Comparison of ENCODE assay signal across 1 cellular context in genomic region chr7:157386979-157387800, GRCh38.
A peak's percentile ranks its signal among the peaks of the same experiment; 100 is the strongest.
TF ChIP-seq lines count a peak whose summit lies in the region.

No MANE protein-coding gene starts in this region.

TF ChIP-seq in K562, 482 proteins besides CTCF, POLR2A, EP300 and RAD21 (continued from another document and continues in another):
- TF ChIP-seq, protein P1, sequence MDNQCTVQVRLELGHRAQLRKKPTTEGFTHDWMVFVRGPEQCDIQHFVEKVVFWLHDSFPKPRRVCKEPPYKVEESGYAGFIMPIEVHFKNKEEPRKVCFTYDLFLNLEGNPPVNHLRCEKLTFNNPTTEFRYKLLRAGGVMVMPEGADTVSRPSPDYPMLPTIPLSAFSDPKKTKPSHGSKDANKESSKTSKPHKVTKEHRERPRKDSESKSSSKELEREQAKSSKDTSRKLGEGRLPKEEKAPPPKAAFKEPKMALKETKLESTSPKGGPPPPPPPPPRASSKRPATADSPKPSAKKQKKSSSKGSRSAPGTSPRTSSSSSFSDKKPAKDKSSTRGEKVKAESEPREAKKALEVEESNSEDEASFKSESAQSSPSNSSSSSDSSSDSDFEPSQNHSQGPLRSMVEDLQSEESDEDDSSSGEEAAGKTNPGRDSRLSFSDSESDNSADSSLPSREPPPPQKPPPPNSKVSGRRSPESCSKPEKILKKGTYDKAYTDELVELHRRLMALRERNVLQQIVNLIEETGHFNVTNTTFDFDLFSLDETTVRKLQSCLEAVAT (IDR thresholded peaks at IDR 0.05), result peak in 1 of 2 experiments; percentile 82; a peak in 2 of 4 replicates
- no peak for TF ChIP-seq ZNF408 (CRISPR knock-in tag; IDR thresholded peaks at IDR 0.05; ENCODE audit: low read depth)
- TF ChIP-seq TEAD1 (CRISPR knock-in tag; IDR thresholded peaks at IDR 0.05), result peak; percentile 81 to 97
- no peak for TF ChIP-seq SMARCE1 (IDR thresholded peaks at IDR 0.05)
- TF ChIP-seq, protein P2, sequence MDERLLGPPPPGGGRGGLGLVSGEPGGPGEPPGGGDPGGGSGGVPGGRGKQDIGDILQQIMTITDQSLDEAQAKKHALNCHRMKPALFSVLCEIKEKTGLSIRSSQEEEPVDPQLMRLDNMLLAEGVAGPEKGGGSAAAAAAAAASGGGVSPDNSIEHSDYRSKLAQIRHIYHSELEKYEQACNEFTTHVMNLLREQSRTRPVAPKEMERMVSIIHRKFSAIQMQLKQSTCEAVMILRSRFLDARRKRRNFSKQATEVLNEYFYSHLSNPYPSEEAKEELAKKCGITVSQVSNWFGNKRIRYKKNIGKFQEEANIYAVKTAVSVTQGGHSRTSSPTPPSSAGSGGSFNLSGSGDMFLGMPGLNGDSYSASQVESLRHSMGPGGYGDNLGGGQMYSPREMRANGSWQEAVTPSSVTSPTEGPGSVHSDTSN (CRISPR knock-in tag; IDR thresholded peaks at IDR 0.05; ENCODE audit: low read depth), result no peak
- TF ChIP-seq, protein P2 (tag; conservative IDR thresholded peaks at IDR 0.05; ENCODE audit: low read depth), result no peak
- peak; percentile 52; the same call in 1 of the 2 replicates for TF ChIP-seq JUN (IDR thresholded peaks at IDR 0.05; ENCODE audit: borderline replicate concordance, low read depth, low read length)
- no peak; the same call in 1 of the 2 replicates for TF ChIP-seq JUN (CRISPR knock-in tag; IDR thresholded peaks at IDR 0.05; ENCODE audit: borderline replicate concordance)
- TF ChIP-seq DPF2 (IDR thresholded peaks at IDR 0.05), result peak; percentile 42; the same call in 1 of the 2 replicates
- no peak for TF ChIP-seq SNRNP70 (optimal IDR thresholded peaks at IDR 0.05; ENCODE audit: low read depth, low read length)
- TF ChIP-seq FOXA1 (IDR thresholded peaks at IDR 0.05; ENCODE audit: borderline replicate concordance), result no peak
- peak; percentile 99 for TF ChIP-seq MYC (IDR thresholded peaks at IDR 0.05; ENCODE audit: low read depth, low read length)
- TF ChIP-seq MYC (CRISPR knock-in tag; IDR thresholded peaks at IDR 0.05; ENCODE audit: borderline replicate concordance, low read depth), result no peak
- no peak for TF ChIP-seq ZNF507 (tag; conservative IDR thresholded peaks at IDR 0.05)
- no peak for TF ChIP-seq TCF7 (IDR thresholded peaks at IDR 0.05; ENCODE audit: borderline replicate concordance)
- no peak for TF ChIP-seq CEBPG (CRISPR knock-in tag; IDR thresholded peaks at IDR 0.05)
- no peak for TF ChIP-seq CEBPG (tag; conservative IDR thresholded peaks at IDR 0.05 in 1 of 2, IDR thresholded peaks at IDR 0.05 in 1 of 2)
- TF ChIP-seq ZNF24 (IDR thresholded peaks at IDR 0.05), result no peak; the same call in 1 of the 2 replicates
- TF ChIP-seq ZNF77 (CRISPR knock-in tag; IDR thresholded peaks at IDR 0.05), result no peak
- no peak for TF ChIP-seq MCM7 (IDR thresholded peaks at IDR 0.05)
- TF ChIP-seq GTF2A2 (tag; IDR thresholded peaks at IDR 0.05), result no peak
- no peak for TF ChIP-seq NFE2L1 (tag; IDR thresholded peaks at IDR 0.05; ENCODE audit: borderline replicate concordance, low read depth)
- TF ChIP-seq RREB1 (CRISPR knock-in tag; IDR thresholded peaks at IDR 0.05), result no peak
- TF ChIP-seq SMAD4 (CRISPR knock-in tag; conservative IDR thresholded peaks at IDR 0.05), result peak; percentile 82
- TF ChIP-seq HNRNPLL (IDR thresholded peaks at IDR 0.05; ENCODE audit: low read depth, low read length, poor library complexity, severe bottlenecking), result no peak
- no peak for TF ChIP-seq COPS2 (conservative IDR thresholded peaks at IDR 0.05)
- peak; percentile 14; the same call in 1 of the 2 replicates for TF ChIP-seq CBFA2T3 (IDR thresholded peaks at IDR 0.05)
- TF ChIP-seq RBM34 (IDR thresholded peaks at IDR 0.05; ENCODE audit: borderline replicate concordance, insufficient read depth, low read length), result no peak
- TF ChIP-seq SRSF9 (IDR thresholded peaks at IDR 0.05; ENCODE audit: borderline replicate concordance, low read depth, low read length), result no peak
- TF ChIP-seq ELF2 (CRISPR knock-in tag; IDR thresholded peaks at IDR 0.05), result 0 out of 2 replicates have a peak, but pooled peaks have one; percentile 48
- no peak for TF ChIP-seq ZNF282 (CRISPR knock-in tag; IDR thresholded peaks at IDR 0.05)
- TF ChIP-seq, protein P3, sequence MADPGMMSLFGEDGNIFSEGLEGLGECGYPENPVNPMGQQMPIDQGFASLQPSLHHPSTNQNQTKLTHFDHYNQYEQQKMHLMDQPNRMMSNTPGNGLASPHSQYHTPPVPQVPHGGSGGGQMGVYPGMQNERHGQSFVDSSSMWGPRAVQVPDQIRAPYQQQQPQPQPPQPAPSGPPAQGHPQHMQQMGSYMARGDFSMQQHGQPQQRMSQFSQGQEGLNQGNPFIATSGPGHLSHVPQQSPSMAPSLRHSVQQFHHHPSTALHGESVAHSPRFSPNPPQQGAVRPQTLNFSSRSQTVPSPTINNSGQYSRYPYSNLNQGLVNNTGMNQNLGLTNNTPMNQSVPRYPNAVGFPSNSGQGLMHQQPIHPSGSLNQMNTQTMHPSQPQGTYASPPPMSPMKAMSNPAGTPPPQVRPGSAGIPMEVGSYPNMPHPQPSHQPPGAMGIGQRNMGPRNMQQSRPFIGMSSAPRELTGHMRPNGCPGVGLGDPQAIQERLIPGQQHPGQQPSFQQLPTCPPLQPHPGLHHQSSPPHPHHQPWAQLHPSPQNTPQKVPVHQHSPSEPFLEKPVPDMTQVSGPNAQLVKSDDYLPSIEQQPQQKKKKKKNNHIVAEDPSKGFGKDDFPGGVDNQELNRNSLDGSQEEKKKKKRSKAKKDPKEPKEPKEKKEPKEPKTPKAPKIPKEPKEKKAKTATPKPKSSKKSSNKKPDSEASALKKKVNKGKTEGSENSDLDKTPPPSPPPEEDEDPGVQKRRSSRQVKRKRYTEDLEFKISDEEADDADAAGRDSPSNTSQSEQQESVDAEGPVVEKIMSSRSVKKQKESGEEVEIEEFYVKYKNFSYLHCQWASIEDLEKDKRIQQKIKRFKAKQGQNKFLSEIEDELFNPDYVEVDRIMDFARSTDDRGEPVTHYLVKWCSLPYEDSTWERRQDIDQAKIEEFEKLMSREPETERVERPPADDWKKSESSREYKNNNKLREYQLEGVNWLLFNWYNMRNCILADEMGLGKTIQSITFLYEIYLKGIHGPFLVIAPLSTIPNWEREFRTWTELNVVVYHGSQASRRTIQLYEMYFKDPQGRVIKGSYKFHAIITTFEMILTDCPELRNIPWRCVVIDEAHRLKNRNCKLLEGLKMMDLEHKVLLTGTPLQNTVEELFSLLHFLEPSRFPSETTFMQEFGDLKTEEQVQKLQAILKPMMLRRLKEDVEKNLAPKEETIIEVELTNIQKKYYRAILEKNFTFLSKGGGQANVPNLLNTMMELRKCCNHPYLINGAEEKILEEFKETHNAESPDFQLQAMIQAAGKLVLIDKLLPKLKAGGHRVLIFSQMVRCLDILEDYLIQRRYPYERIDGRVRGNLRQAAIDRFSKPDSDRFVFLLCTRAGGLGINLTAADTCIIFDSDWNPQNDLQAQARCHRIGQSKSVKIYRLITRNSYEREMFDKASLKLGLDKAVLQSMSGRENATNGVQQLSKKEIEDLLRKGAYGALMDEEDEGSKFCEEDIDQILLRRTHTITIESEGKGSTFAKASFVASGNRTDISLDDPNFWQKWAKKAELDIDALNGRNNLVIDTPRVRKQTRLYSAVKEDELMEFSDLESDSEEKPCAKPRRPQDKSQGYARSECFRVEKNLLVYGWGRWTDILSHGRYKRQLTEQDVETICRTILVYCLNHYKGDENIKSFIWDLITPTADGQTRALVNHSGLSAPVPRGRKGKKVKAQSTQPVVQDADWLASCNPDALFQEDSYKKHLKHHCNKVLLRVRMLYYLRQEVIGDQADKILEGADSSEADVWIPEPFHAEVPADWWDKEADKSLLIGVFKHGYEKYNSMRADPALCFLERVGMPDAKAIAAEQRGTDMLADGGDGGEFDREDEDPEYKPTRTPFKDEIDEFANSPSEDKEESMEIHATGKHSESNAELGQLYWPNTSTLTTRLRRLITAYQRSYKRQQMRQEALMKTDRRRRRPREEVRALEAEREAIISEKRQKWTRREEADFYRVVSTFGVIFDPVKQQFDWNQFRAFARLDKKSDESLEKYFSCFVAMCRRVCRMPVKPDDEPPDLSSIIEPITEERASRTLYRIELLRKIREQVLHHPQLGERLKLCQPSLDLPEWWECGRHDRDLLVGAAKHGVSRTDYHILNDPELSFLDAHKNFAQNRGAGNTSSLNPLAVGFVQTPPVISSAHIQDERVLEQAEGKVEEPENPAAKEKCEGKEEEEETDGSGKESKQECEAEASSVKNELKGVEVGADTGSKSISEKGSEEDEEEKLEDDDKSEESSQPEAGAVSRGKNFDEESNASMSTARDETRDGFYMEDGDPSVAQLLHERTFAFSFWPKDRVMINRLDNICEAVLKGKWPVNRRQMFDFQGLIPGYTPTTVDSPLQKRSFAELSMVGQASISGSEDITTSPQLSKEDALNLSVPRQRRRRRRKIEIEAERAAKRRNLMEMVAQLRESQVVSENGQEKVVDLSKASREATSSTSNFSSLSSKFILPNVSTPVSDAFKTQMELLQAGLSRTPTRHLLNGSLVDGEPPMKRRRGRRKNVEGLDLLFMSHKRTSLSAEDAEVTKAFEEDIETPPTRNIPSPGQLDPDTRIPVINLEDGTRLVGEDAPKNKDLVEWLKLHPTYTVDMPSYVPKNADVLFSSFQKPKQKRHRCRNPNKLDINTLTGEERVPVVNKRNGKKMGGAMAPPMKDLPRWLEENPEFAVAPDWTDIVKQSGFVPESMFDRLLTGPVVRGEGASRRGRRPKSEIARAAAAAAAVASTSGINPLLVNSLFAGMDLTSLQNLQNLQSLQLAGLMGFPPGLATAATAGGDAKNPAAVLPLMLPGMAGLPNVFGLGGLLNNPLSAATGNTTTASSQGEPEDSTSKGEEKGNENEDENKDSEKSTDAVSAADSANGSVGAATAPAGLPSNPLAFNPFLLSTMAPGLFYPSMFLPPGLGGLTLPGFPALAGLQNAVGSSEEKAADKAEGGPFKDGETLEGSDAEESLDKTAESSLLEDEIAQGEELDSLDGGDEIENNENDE (IDR thresholded peaks at IDR 0.05; ENCODE audit: low read depth, low read length), result no peak
- TF ChIP-seq ZNF551 (CRISPR knock-in tag; IDR thresholded peaks at IDR 0.05), result no peak
- no peak for TF ChIP-seq PPARD (CRISPR knock-in tag; IDR thresholded peaks at IDR 0.05)
- TF ChIP-seq ZFX (CRISPR knock-in tag; IDR thresholded peaks at IDR 0.05), result no peak
- no peak for TF ChIP-seq ZNF184 (CRISPR knock-in tag; IDR thresholded peaks at IDR 0.05)
- no peak for TF ChIP-seq ZNF143 (CRISPR knock-in tag; IDR thresholded peaks at IDR 0.05)
- TF ChIP-seq, protein P4, sequence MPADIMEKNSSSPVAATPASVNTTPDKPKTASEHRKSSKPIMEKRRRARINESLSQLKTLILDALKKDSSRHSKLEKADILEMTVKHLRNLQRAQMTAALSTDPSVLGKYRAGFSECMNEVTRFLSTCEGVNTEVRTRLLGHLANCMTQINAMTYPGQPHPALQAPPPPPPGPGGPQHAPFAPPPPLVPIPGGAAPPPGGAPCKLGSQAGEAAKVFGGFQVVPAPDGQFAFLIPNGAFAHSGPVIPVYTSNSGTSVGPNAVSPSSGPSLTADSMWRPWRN (IDR thresholded peaks at IDR 0.05; ENCODE audit: low read depth), result 0 out of 2 replicates have a peak, but pooled peaks have one; percentile 33
